ENCODE assay signal across 8 cellular contexts in the genomic region with DNA sequence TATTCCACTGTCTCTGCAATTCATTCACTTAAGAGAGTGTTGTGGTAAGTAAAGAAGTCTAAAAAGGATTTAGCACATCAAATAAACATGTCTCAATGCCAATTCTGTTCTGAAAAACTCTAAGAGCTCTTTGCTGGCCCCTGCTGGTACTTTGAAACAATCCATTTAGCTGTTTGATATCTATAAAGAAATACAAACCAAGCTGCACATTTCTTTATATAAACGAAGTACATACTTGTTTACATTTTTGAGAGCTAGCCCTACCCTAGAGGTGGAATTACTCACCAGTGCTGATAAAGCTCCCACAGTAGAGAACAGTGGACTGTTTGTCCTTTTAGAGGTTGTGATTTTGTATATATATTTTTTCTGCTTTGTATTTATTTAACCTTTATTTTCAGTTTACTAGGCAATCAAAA.
A peak's percentile ranks its signal among the peaks of the same experiment; 100 is the strongest.
DNase-seq lines count a peak whose midpoint lies in the region; ATAC-seq and TF ChIP-seq lines count a peak whose summit lies in the region.

No MANE protein-coding gene starts in this region.

- H3K36me3 ChIP-seq in MG63 (no peaks in the 10 kb centered on the region), right atrium auricular region (no peaks in the 10 kb centered on the region), transverse colon (no peaks in the 10 kb centered on the region)

- H3K4me3 ChIP-seq in MG63 (no peak overlapping the region), right atrium auricular region (no peak overlapping the region), transverse colon (no peak overlapping the region)

- TF ChIP-seq CTCF in VCaP (conservative IDR thresholded peaks at IDR 0.05) (peak; percentile 81), right atrium auricular region (IDR thresholded peaks at IDR 0.05) (peak; percentile 30 to 69), transverse colon (IDR thresholded peaks at IDR 0.05) (peak; percentile 40 to 56 (median 50))

- H3K9me3 ChIP-seq in MG63 (no peaks in the 10 kb centered on the region), right atrium auricular region (no peaks in the 10 kb centered on the region), transverse colon (no peaks in the 10 kb centered on the region)

- no peaks in the 10 kb centered on the region for H3K4me1 ChIP-seq in right atrium auricular region
- H3K4me1 ChIP-seq in transverse colon: peaks cover 0 to 14% (median 8%) of the 10 kb centered on the region in 4 donors

- TF ChIP-seq POLR2A in transverse colon (IDR thresholded peaks at IDR 0.05): no peak

- H3K27ac Mint-ChIP-seq in activated naive CD4-positive, alpha-beta T cell treated with anti-CD3 and anti-CD28 coated beads, Interleukin-2, amount 50 U/mL, for 72 hours: no peak overlapping the region

- H3K27ac ChIP-seq in VCaP (no peak overlapping the region), right atrium auricular region (no peak overlapping the region), transverse colon (peak overlapping the region in 1 of 4 donors; percentile 33)

- in situ Hi-C loops in transverse colon (cut with MboI; ENCODE audit: low pct_ligation_motif_present in 1 of 4, low pct_unique_long_range_greater_than_20kb in 1 of 4, low sequenced_read_pairs in 3 of 4): no loop called here

- TF ChIP-seq EP300 in transverse colon (IDR thresholded peaks at IDR 0.05; ENCODE audit: low read depth): no peak

- ATAC-seq in activated naive CD4-positive, alpha-beta T cell treated with anti-CD3 and anti-CD28 coated beads, Interleukin-2, amount 50 U/mL, for 72 hours: no peak

- no peaks in the 10 kb centered on the region for H3K9me3 Mint-ChIP-seq in activated naive CD4-positive, alpha-beta T cell treated with anti-CD3 and anti-CD28 coated beads, Interleukin-2, amount 50 U/mL, for 72 hours

- no peaks in the 10 kb centered on the region for H3K36me3 Mint-ChIP-seq in activated naive CD4-positive, alpha-beta T cell treated with anti-CD3 and anti-CD28 coated beads, Interleukin-2, amount 50 U/mL, for 72 hours

- intact Hi-C loops in transverse colon (cut with DNase I; ENCODE audit: low total_unique reads): no loop called here

- WGBS in transverse colon (ENCODE audit: low coverage in 1 of 2), 2 donors: 0 to 2% methylated on average over 1 of the region's 1 CpG

- H3K27me3 ChIP-seq in MG63 (no peaks in the 10 kb centered on the region), right atrium auricular region (no peaks in the 10 kb centered on the region), transverse colon (no peaks in the 10 kb centered on the region)

- peak in 2 of 3 experiments; percentile 41 to 65 for DNase-seq in NCI-H1417 (lab: John Stamatoyannopoulos, UW)
- no peak for DNase-seq in NCI-H1417 treated with DMSO at 0.1 percent for 48 hours (lab: John Stamatoyannopoulos, UW)
- DNase-seq in MG63: peak; percentile 65
- DNase-seq in right atrium auricular region (ENCODE audit: low spot score): no peak
- DNase-seq in transverse colon: peak; percentile 13
- DNase-seq in retina: no peak
- no peak for DNase-seq in activated naive CD4-positive, alpha-beta T cell treated with anti-CD3 and anti-CD28 coated beads, Interleukin-2, amount 50 U/mL, for 72 hours (ENCODE audit: low spot score in 2 of 2)

Comparison
In these comparisons a context has a peak if more than half of its experiments do, and no peak if none do; other contexts are left out.
1. DNase-seq: peak in NCI-H1417 (2 of 3), MG63 (single experiment) and transverse colon (single experiment); none in NCI-H1417 treated with DMSO at 0.1 percent for 48 hours (single experiment), right atrium auricular region (single experiment), retina (single experiment) and activated naive CD4-positive, alpha-beta T cell treated with anti-CD3 and anti-CD28 coated beads, Interleukin-2, amount 50 U/mL, for 72 hours (0 of 2).
2. Peak in every context shown above with its lines, with median percentiles within 50 percentile points of each other: CTCF ChIP-seq.